In genomic region chr4:72569719-72570235, GRCh38 we compare ENCODE assay signal across 7 cellular contexts. TPM values are rescaled to one million over a fixed set of nuclear protein-coding genes. Genes with fewer than 3 reads are reported as not detected.
A peak's percentile ranks its signal among the peaks of the same experiment; 100 is the strongest.
DNase-seq lines count a peak whose midpoint lies in the region; ATAC-seq, FAIRE-seq and TF ChIP-seq lines count a peak whose summit lies in the region.

No MANE protein-coding gene starts in this region.

- no peak for TF ChIP-seq POLR2A in HepG2 (IDR thresholded peaks at IDR 0.05; ENCODE audit: insufficient read depth in 1 of 2, low read depth in 2 of 2, low read length in 2 of 2)

- ATAC-seq in HepG2 (no peak), thoracic aorta (ENCODE audit: insufficient number of reproducible peaks, low FRiP score, low read depth) (no peak)

- H3K79me2 ChIP-seq in HepG2 (ENCODE audit: insufficient read depth, low read length): no peaks in the 10 kb centered on the region

- TF ChIP-seq EP300 in HepG2 (IDR thresholded peaks at IDR 0.05; ENCODE audit: low read depth in 2 of 2, low read length in 2 of 2): no peak
- TF ChIP-seq EP300 in HepG2 (CRISPR knock-in tag; IDR thresholded peaks at IDR 0.05; ENCODE audit: borderline replicate concordance): no peak

- POLR2A ChIA-PET in HepG2 (lab: Yijun Ruan, JAX): no interaction called here
- POLR2A ChIA-PET in Caco-2 (lab: Charles Lee): no interaction called here

- TF ChIP-seq CTCF in brain microvascular endothelial cell (IDR thresholded peaks at IDR 0.05; ENCODE audit: low read depth, low read length, missing control alignments) (no peak), HepG2 (CRISPR knock-in tag; IDR thresholded peaks at IDR 0.05) (no peak), thoracic aorta (IDR thresholded peaks at IDR 0.05) (no peak), Caco-2 (IDR thresholded peaks at IDR 0.05; ENCODE audit: insufficient read depth in 1 of 2, low read depth in 1 of 2, low read length in 1 of 2, severe bottlenecking in 1 of 2, unreplicated experiment in 1 of 2) (no peak)

- in situ Hi-C loops in brain microvascular endothelial cell (cut with HindIII; ENCODE audit: low pct_ligation_motif_present, low sequenced_read_pairs) (no loop called here), HepG2 (cut with HindIII; ENCODE audit: extremely low pct_ligation_motif_present, low pct_unique_long_range_greater_than_20kb) (no loop called here)

- peaks cover 2% of the 10 kb centered on the region for H3K27me3 Mint-ChIP-seq in Caco-2 (ENCODE audit: insufficient read depth, unreplicated experiment)

- no peaks in the 10 kb centered on the region for H4K20me1 ChIP-seq in HepG2 (ENCODE audit: insufficient read depth, low read length)

- no peaks in the 10 kb centered on the region for H3K4me1 Mint-ChIP-seq in Caco-2 (ENCODE audit: low read depth, unreplicated experiment)

- H3K36me3 Mint-ChIP-seq in Caco-2 (ENCODE audit: insufficient read depth, unreplicated experiment): no peaks in the 10 kb centered on the region

- no peaks in the 10 kb centered on the region for H3K9me3 ChIP-seq in HUES64 (ENCODE audit: insufficient read depth, low read depth, low read length)
- H3K9me3 ChIP-seq in HepG2 (ENCODE audit: low read length): no peaks in the 10 kb centered on the region
- no peaks in the 10 kb centered on the region for H3K9me3 ChIP-seq in thoracic aorta
- no peaks in the 10 kb centered on the region for H3K9me3 ChIP-seq in Caco-2

- TF ChIP-seq RAD21 in HepG2 (CRISPR knock-in tag; IDR thresholded peaks at IDR 0.05): no peak

- H3K4me2 ChIP-seq in HepG2 (ENCODE audit: low read depth, low read length): peak overlapping the region; percentile 76

- no peak overlapping the region for H3K27ac Mint-ChIP-seq in Caco-2 (ENCODE audit: unreplicated experiment)

- H3K4me3 ChIP-seq in HUES64 (ENCODE audit: low read length): peak overlapping the region; percentile 81
- H3K4me3 ChIP-seq in brain microvascular endothelial cell (ENCODE audit: low read depth, low read length): peak overlapping the region; percentile 73
- 0 out of 6 replicates have a peak overlapping the region, but pooled peaks of 1 of the 3 experiments have one; percentile 64 for H3K4me3 ChIP-seq in HepG2 (replicated peaks in 1 of 3; ENCODE audit: insufficient read depth in 1 of 3, low read depth in 2 of 3, low read length in 3 of 3)
- H3K4me3 ChIP-seq in thoracic aorta: peak overlapping the region; percentile 92
- no peak overlapping the region for H3K4me3 ChIP-seq in Caco-2 (ENCODE audit: low read depth, low read length)

- H3K36me3 ChIP-seq in HUES64 (ENCODE audit: insufficient read depth, low read length) (no peaks in the 10 kb centered on the region), brain microvascular endothelial cell (replicated peaks) (no peaks in the 10 kb centered on the region), HepG2 (replicated peaks in 1 of 2; ENCODE audit: control insufficient read depth in 1 of 2, insufficient read depth in 2 of 2, low read length in 2 of 2) (no peaks in the 10 kb centered on the region), thoracic aorta (no peaks in the 10 kb centered on the region), Caco-2 (ENCODE audit: control insufficient read depth, insufficient read depth, low read length) (no peaks in the 10 kb centered on the region)

- H3K27ac ChIP-seq in HUES64 (ENCODE audit: low read depth, low read length) (no peak overlapping the region), brain microvascular endothelial cell (no peak overlapping the region), HepG2 (ENCODE audit: extremely low read length, insufficient read depth, low read length) (no peak overlapping the region), thoracic aorta (peak overlapping the region; percentile 48 to 49)

- H2AFZ ChIP-seq in HepG2 (ENCODE audit: low read length): no peak overlapping the region

- H3K4me1 ChIP-seq in HUES64 (ENCODE audit: insufficient read depth, low read length) (peaks cover 17% of the 10 kb centered on the region), HepG2 (ENCODE audit: insufficient read depth, low read length) (peaks cover 16% of the 10 kb centered on the region), thoracic aorta (ENCODE audit: control insufficient read depth in 1 of 2, low read depth in 2 of 2) (peaks cover 5 to 18% of the 10 kb centered on the region in 2 donors), Caco-2 (no peaks in the 10 kb centered on the region)

- H3K27me3 ChIP-seq in HUES64 (ENCODE audit: insufficient read depth, low read length): 0 out of 2 replicates have a peak, but pooled peaks cover 3% of the 10 kb centered on the region
- H3K27me3 ChIP-seq in brain microvascular endothelial cell (replicated peaks): no peaks in the 10 kb centered on the region
- H3K27me3 ChIP-seq in HepG2 (ENCODE audit: control insufficient read depth in 1 of 2, insufficient read depth in 2 of 2, low read length in 2 of 2): peaks cover 5 to 27% of the 10 kb centered on the region in 2 experiments
- H3K27me3 ChIP-seq in thoracic aorta (replicated peaks; ENCODE audit: insufficient read depth): no peaks in the 10 kb centered on the region
- H3K27me3 ChIP-seq in Caco-2 (replicated peaks; ENCODE audit: control insufficient read depth, insufficient read depth, low read length): no peaks in the 10 kb centered on the region

- H3K4me3 Mint-ChIP-seq in Caco-2 (ENCODE audit: unreplicated experiment): no peak overlapping the region

- intact Hi-C loops in HepG2 (cut with micrococcal nuclease; ENCODE audit: unreplicated experiment): no loop called here
- intact Hi-C loops in Caco-2 (cut with micrococcal nuclease; ENCODE audit: unreplicated experiment): no loop called here

- WGBS in HUES64: 45% methylated on average over 13 of the region's 15 CpGs
- WGBS in HepG2 (ENCODE audit: low lambda C conversion rate): 32% methylated on average over 15 of the region's 15 CpGs

- H3K9ac ChIP-seq in HUES64 (ENCODE audit: low read depth, low read length) (peak overlapping the region; percentile 71; the same call in 1 of the 2 replicates), HepG2 (ENCODE audit: insufficient read depth, low read depth, low read length) (no peak overlapping the region)

- DNase-seq in brain microvascular endothelial cell (no peak), HepG2 (ENCODE audit: low spot score) (no peak), thoracic aorta (ENCODE audit: low spot score) (no peak), SIG-M5 treated with dmso at 0.1 percent for 504 hours (lab: John Stamatoyannopoulos, UW; ENCODE audit: unreplicated experiment) (no peak), Caco-2 (no peak), nucleus accumbens (lab: John Stamatoyannopoulos, UW) (no peak)

- FAIRE-seq in HepG2 (lab: Jason Lieb, UNC): no peak

- H3K9me3 Mint-ChIP-seq in Caco-2 (ENCODE audit: unreplicated experiment): no peaks in the 10 kb centered on the region

- BruUV-seq in HepG2 (replicated peaks; lab: Mats Ljungman, UMichigan) (no TSS peak), Caco-2 (replicated peaks; lab: Mats Ljungman, UMichigan) (no TSS peak)

- CTCF ChIA-PET in HepG2 (lab: Yijun Ruan, JAX; ENCODE audit: low intra/inter-chr PET ratio, low total read pairs) (no interaction called here), Caco-2 (lab: Charles Lee) (no interaction called here)

TF ChIP-seq in HepG2, 621 proteins besides CTCF, POLR2A, EP300 and RAD21 (continues in another document):
- TF ChIP-seq NFRKB (IDR thresholded peaks at IDR 0.05) (no peak), MTF2 (CRISPR knock-in tag; IDR thresholded peaks at IDR 0.05; ENCODE audit: borderline replicate concordance) (no peak), ZNF484 (CRISPR knock-in tag; IDR thresholded peaks at IDR 0.05; ENCODE audit: borderline replicate concordance, low read depth) (no peak), ARID3A (IDR thresholded peaks at IDR 0.05; ENCODE audit: low read depth, low read length) (no peak), ZNF772 (CRISPR knock-in tag; IDR thresholded peaks at IDR 0.05) (no peak), ZBTB1 (CRISPR knock-in tag; IDR thresholded peaks at IDR 0.05; ENCODE audit: borderline replicate concordance) (no peak)

RNA-seq across cellular contexts. Expression of gene ADAMTS3, which starts 0.8 kb away (rescaled TPM):
- polyA plus RNA-seq in HUES64 (2013, experiment 1 of 2): 2.1 TPM
- polyA plus RNA-seq in HUES64 (2013, experiment 2 of 2): 2.1 TPM
- total RNA-seq in HepG2 (2016; rRNA removed; fragmentation: Illumina TruSeq; extraction: Trizol) (not detected in 2 replicates), thoracic aorta (1 to 10 TPM; 2.3 to 5.4 TPM), Caco-2 (2022) (not detected in 2 replicates)
- not detected in 2 replicates for total RNA-seq in HepG2 (2016; cell fraction: cytosol; rRNA removed; fragmentation: Illumina TruSeq; extraction: Trizol; ENCODE audit: low read depth)
- total RNA-seq in HepG2 (2016; cell fraction: insoluble cytoplasmic fraction; rRNA removed; fragmentation: Illumina TruSeq; extraction: Trizol): not detected in 2 replicates
- not detected in 2 replicates for total RNA-seq in HepG2 (2016; cell fraction: membrane; rRNA removed; fragmentation: Illumina TruSeq; extraction: Trizol)
- total RNA-seq in HepG2 (2016; cell fraction: nucleus; rRNA removed; fragmentation: Illumina TruSeq; extraction: Trizol): not detected in 2 replicates
- not detected in 2 replicates for polyA plus RNA-seq in HepG2 (2011; rRNA removed)
- not detected in 2 replicates for polyA plus RNA-seq in HepG2 (2011; cell fraction: cytosol; rRNA removed)
- polyA plus RNA-seq in HepG2 (2011; cell fraction: nucleus; rRNA removed): not detected in 2 replicates
- polyA plus RNA-seq in HepG2 (2012): not detected in 2 replicates
- polyA plus RNA-seq in HepG2 (2016; cell fraction: cytosol; fragmentation: Illumina TruSeq; extraction: Trizol; ENCODE audit: low read depth): not detected in 2 replicates
- not detected in 2 replicates for polyA plus RNA-seq in HepG2 (2016; cell fraction: insoluble cytoplasmic fraction; fragmentation: Illumina TruSeq; extraction: Trizol; ENCODE audit: low read depth)
- polyA plus RNA-seq in HepG2 (2016; cell fraction: membrane; fragmentation: Illumina TruSeq; extraction: Trizol; ENCODE audit: low read depth): not detected in 2 replicates
- not detected in 2 replicates for polyA plus RNA-seq in HepG2 (2016; cell fraction: nucleus; fragmentation: Illumina TruSeq; extraction: Trizol; ENCODE audit: insufficient read depth, low read depth)
- 0.04 TPM in 1 of 2 replicates, not detected in the other for polyA minus RNA-seq in HepG2 (2011; rRNA and poly(A)+ RNA removed; ENCODE audit: low replicate concordance)
- polyA minus RNA-seq in HepG2 (2011; cell fraction: cytosol; rRNA and poly(A)+ RNA removed): not detected in 2 replicates
- not detected in 2 replicates for polyA minus RNA-seq in HepG2 (2011; cell fraction: nucleus; rRNA and poly(A)+ RNA removed)

Comparison
In these comparisons a context has a peak if more than half of its experiments do, and no peak if none do; other contexts are left out.
1. H3K27ac ChIP-seq: peak in thoracic aorta (2 of 2); none in HUES64 (single experiment), brain microvascular endothelial cell (single experiment) and HepG2 (single experiment).